ENCODE assay signal across 27 cellular contexts in the genomic region with DNA sequence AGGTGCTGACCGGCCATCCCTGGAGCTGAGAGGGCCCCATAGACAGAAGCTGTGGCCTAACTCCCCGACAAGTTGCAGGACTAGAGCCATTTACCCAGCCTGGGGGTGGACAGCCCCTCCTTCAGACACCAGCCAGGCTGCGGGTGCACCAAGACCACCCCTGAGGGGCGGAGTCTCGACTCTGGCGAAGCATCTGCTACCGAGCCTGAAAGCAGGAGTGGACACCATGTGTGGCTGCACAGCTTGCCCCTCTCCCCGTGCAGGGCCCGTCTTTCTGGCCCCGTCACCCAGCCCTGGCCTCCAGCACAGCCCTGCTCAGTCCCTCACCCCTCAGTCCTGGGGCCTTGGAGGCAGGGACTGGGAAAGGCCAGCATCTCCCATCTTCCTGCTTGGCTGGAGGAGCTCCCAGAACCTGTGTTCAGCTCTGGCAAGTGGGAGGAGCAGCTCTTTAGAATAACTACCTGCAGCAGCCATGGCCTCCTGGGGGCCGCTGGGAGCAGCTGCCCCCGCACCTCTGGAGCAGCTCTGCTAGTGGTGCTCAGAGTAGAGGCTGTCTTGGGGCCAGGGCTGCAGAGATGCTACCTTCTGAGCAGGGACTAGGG.
"Had no signal": no experiment of that assay in that cellular context is flagged by ENCODE, and none has a peak within 500 bp of the region (broad histone marks: within the 10 kb centered on the region; RNA-seq: fewer than 3 reads in every experiment).

No MANE protein-coding gene starts in this region.

- DNase-seq: hippocampal formation; immature natural killer cell; lower lobe of right lung; mammary epithelial cell; mesenchymal stem cell; naive B cell; natural killer cell; nephron progenitor cell; ovary; sigmoid colon; small intestine; spleen; stimulated activated CD4-positive, alpha-beta T cell treated with anti-CD3 and anti-CD28 coated beads, Interleukin-4, amount 100 ng/mL, for 24 hours; stimulated activated naive CD8-positive, alpha-beta T cell treated with anti-CD3 and anti-CD28 coated beads, Interleukin-15, Interleukin-2, amounts not matched to agents 100 U/mL and 50 U/mL, for 24 hours; stomach; testis; thyroid gland; transverse colon; upper lobe of right lung had no signal

- H3K4me1 ChIP-seq: right atrium auricular region, testis, thyroid gland had no signal

- H3K36me3 Mint-ChIP-seq: immature natural killer cell; mesothelial cell of epicardium; naive B cell; natural killer cell; neural progenitor cell; stimulated activated memory B cell treated with anti-CD40 and anti-IgM and Interleukin-4, amounts not matched to agents 10 μg/mL and 1 μg/mL and 100 μg/mL, for 72 hours had no signal

- H3K27ac ChIP-seq: lower lobe of right lung, neural progenitor cell, ovary, right atrium auricular region, sigmoid colon, spleen, stomach, testis, thyroid gland, transverse colon, upper lobe of right lung had no signal

- ATAC-seq: left lobe of liver; lower lobe of right lung; natural killer cell; stimulated activated memory B cell treated with anti-CD40 and anti-IgM and Interleukin-4, amounts not matched to agents 10 μg/mL and 1 μg/mL and 100 μg/mL, for 72 hours; stimulated activated naive CD8-positive, alpha-beta T cell treated with anti-CD3 and anti-CD28 coated beads, Interleukin-15, Interleukin-2, amounts not matched to agents 100 U/mL and 50 U/mL, for 24 hours; upper lobe of right lung had no signal

- H3K9me3 ChIP-seq: lower lobe of right lung, ovary, right atrium auricular region, sigmoid colon, spleen, stomach, testis, thyroid gland, transverse colon, upper lobe of right lung had no signal

- FAIRE-seq: islet of Langerhans, small intestine, urothelium cell line had no signal

- H2AFZ ChIP-seq: neural progenitor cell had no signal

- H3K27me3 ChIP-seq: neural progenitor cell, ovary, right atrium auricular region, sigmoid colon, testis, thyroid gland, transverse colon, upper lobe of right lung had no signal

- H3K4me3 Mint-ChIP-seq: immature natural killer cell; mesothelial cell of epicardium; naive B cell; natural killer cell; nephron progenitor cell; neural progenitor cell; stimulated activated memory B cell treated with anti-CD40 and anti-IgM and Interleukin-4, amounts not matched to agents 10 μg/mL and 1 μg/mL and 100 μg/mL, for 72 hours had no signal

- H3K27ac Mint-ChIP-seq: immature natural killer cell; mesothelial cell of epicardium; naive B cell; natural killer cell; nephron progenitor cell; neural progenitor cell; progenitor cell of endocrine pancreas; stimulated activated memory B cell treated with anti-CD40 and anti-IgM and Interleukin-4, amounts not matched to agents 10 μg/mL and 1 μg/mL and 100 μg/mL, for 72 hours had no signal

- H3K9me3 Mint-ChIP-seq: immature natural killer cell, mesothelial cell of epicardium, natural killer cell, nephron progenitor cell, neural progenitor cell had no signal

- H3K4me2 ChIP-seq: neural progenitor cell had no signal

- H3K36me3 ChIP-seq: lower lobe of right lung, neural progenitor cell, ovary, right atrium auricular region, sigmoid colon, spleen, stomach, thyroid gland, transverse colon, upper lobe of right lung had no signal

- H3K4me1 Mint-ChIP-seq: stimulated activated memory B cell treated with anti-CD40 and anti-IgM and Interleukin-4, amounts not matched to agents 10 μg/mL and 1 μg/mL and 100 μg/mL, for 72 hours had no signal

- H3K4me3 ChIP-seq: lower lobe of right lung, neural progenitor cell, ovary, right atrium auricular region, sigmoid colon, spleen, stomach, testis, thyroid gland, transverse colon, upper lobe of right lung had no signal

- H3K9ac ChIP-seq: neural progenitor cell had no signal
